ENCODE assay signal across 11 cellular contexts in genomic region chr1:181139631-181140051, GRCh38. TPM values are rescaled to one million over a fixed set of nuclear protein-coding genes. Genes with fewer than 3 reads are reported as not detected.
DNase-seq lines count a peak whose midpoint lies in the region; ATAC-seq, FAIRE-seq and TF ChIP-seq lines count a peak whose summit lies in the region.
"Had no signal": no experiment of that assay in that cellular context is flagged by ENCODE, and none has a peak within 500 bp of the region (broad histone marks: within the 10 kb centered on the region; RNA-seq: fewer than 3 reads in every experiment).

No MANE protein-coding gene starts in this region.

- H3K27ac ChIP-seq in HepG2 (ENCODE audit: extremely low read length, insufficient read depth, low read length), result no peak overlapping the region
- no peak overlapping the region for H3K27ac ChIP-seq in right lobe of liver
- peak overlapping the region; percentile 92 for H3K27ac ChIP-seq in PC-9
- peak overlapping the region; percentile 20 to 52 (median 32) for H3K27ac ChIP-seq in esophagus squamous epithelium
- no peak overlapping the region for H3K27ac ChIP-seq in substantia nigra (ENCODE audit: low read depth, low read length, poor library complexity, severe bottlenecking)
- H3K27ac ChIP-seq: pancreas had no signal

- POLR2A ChIA-PET in HepG2 (lab: Yijun Ruan, JAX), result interaction anchor here (2.0 to 2.8 kb wide), 2 partner anchors 46 to 106 kb away, joined by 4 to 10 read pairs; partner anchors contain the start of gene MR1
- POLR2A ChIA-PET in PC-9 (lab: Charles Lee; ENCODE audit: unreplicated experiment), result interaction anchor here (0.6 to 1.2 kb wide), 3 partner anchors 22 to 554 kb away, joined by 3 read pairs; no protein-coding TSS in a partner anchor

- H4K20me1 ChIP-seq in HepG2 (ENCODE audit: insufficient read depth, low read length) (no peaks in the 10 kb centered on the region), PC-9 (ENCODE audit: insufficient read depth) (no peaks in the 10 kb centered on the region)

- no peak overlapping the region for H2AFZ ChIP-seq in HepG2 (ENCODE audit: low read length)
- H2AFZ ChIP-seq in PC-9, result no peak overlapping the region

- 17% methylated on average over 5 of the region's 5 CpGs for WGBS in HepG2 (ENCODE audit: low lambda C conversion rate)
- WGBS in right lobe of liver (ENCODE audit: insufficient coverage, low coverage, low lambda C conversion rate, missing lambda C conversion rate), result 42% methylated on average over 3 of the region's 5 CpGs
- 32% methylated on average over 4 to 5 of the region's 5 CpGs for WGBS in esophagus squamous epithelium, 2 donors

- no peak for TF ChIP-seq CTCF in HepG2 (CRISPR knock-in tag; IDR thresholded peaks at IDR 0.05)
- TF ChIP-seq CTCF in right lobe of liver (IDR thresholded peaks at IDR 0.05), result no peak
- no peak for TF ChIP-seq CTCF in PC-9 (conservative IDR thresholded peaks at IDR 0.05)
- TF ChIP-seq CTCF in esophagus squamous epithelium (IDR thresholded peaks at IDR 0.05), result no peak

- peak; percentile 8; the same call in 1 of the 3 replicates for ATAC-seq in HepG2
- ATAC-seq in right lobe of liver, result no peak
- ATAC-seq: pancreas had no signal

- no peaks in the 10 kb centered on the region for H3K27me3 Mint-ChIP-seq in activated naive CD4-positive, alpha-beta T cell treated with anti-CD3 and anti-CD28 coated beads for 36 hours (ENCODE audit: low read depth)

- in situ Hi-C loops in HepG2 (cut with HindIII; ENCODE audit: extremely low pct_ligation_motif_present, low pct_unique_long_range_greater_than_20kb), result loop anchor here (5.0 to 25.0 kb wide), 4 partner anchors 52 to 627 kb away; partner anchors contain the start of genes ACBD6 and IER5

- no peak for FAIRE-seq in HepG2 (lab: Jason Lieb, UNC)
- FAIRE-seq: pancreas had no signal

- no peak overlapping the region for H3K9ac ChIP-seq in HepG2 (ENCODE audit: insufficient read depth, low read depth, low read length)

- H3K4me3 ChIP-seq in HepG2 (replicated peaks in 1 of 3; ENCODE audit: insufficient read depth in 1 of 3, low read depth in 2 of 3, low read length in 3 of 3), result no peak overlapping the region
- no peak overlapping the region for H3K4me3 ChIP-seq in right lobe of liver
- no peak overlapping the region for H3K4me3 ChIP-seq in PC-9
- H3K4me3 ChIP-seq in esophagus squamous epithelium, result no peak overlapping the region
- H3K4me3 ChIP-seq: pancreas had no signal

- peaks cover 55% of the 10 kb centered on the region for H3K4me1 Mint-ChIP-seq in activated naive CD4-positive, alpha-beta T cell treated with anti-CD3 and anti-CD28 coated beads for 36 hours (ENCODE audit: low read depth)

- TF ChIP-seq POLR2A in HepG2 (IDR thresholded peaks at IDR 0.05; ENCODE audit: insufficient read depth in 1 of 2, low read depth in 2 of 2, low read length in 2 of 2), result no peak
- TF ChIP-seq POLR2A in right lobe of liver (IDR thresholded peaks at IDR 0.05), result no peak
- TF ChIP-seq POLR2A in esophagus squamous epithelium (IDR thresholded peaks at IDR 0.05), result no peak

- no peak for TF ChIP-seq RAD21 in HepG2 (CRISPR knock-in tag; IDR thresholded peaks at IDR 0.05)

- peaks cover 48% of the 10 kb centered on the region for H3K4me1 ChIP-seq in HepG2 (ENCODE audit: insufficient read depth, low read length)
- H3K4me1 ChIP-seq in right lobe of liver, result peaks cover 0 to 11% (median under 1%) of the 10 kb centered on the region in 4 donors
- H3K4me1 ChIP-seq in PC-9 (replicated peaks; ENCODE audit: insufficient read depth), result peaks cover 82% of the 10 kb centered on the region
- peaks cover 36 to 63% (median 38%) of the 10 kb centered on the region in 3 donors for H3K4me1 ChIP-seq in esophagus squamous epithelium

- CTCF ChIA-PET in HepG2 (lab: Yijun Ruan, JAX; ENCODE audit: low intra/inter-chr PET ratio, low total read pairs) (interaction anchor here (1.3 kb wide), 1 partner anchor 102 kb away, joined by 3 read pairs; no protein-coding TSS in a partner anchor), PC-9 (lab: Charles Lee) (no interaction called here)
- CTCF ChIA-PET in activated naive CD4-positive, alpha-beta T cell treated with anti-CD3 and anti-CD28 coated beads for 36 hours (lab: Charles Lee), result interaction anchor here (0.9 to 12.8 kb wide), 7 partner anchors 25 to 258 kb away, joined by 3 to 158 read pairs (median 54); partner anchors contain the start of gene MR1

- peaks cover 51% of the 10 kb centered on the region for H3F3A ChIP-seq in PC-9 (ENCODE audit: insufficient read depth, low read depth)

- no peaks in the 10 kb centered on the region for H3K36me3 Mint-ChIP-seq in activated naive CD4-positive, alpha-beta T cell treated with anti-CD3 and anti-CD28 coated beads for 36 hours (ENCODE audit: low read depth)
- H3K36me3 Mint-ChIP-seq: CD4-positive, alpha-beta memory T cell had no signal

- H3K9me3 ChIP-seq in HepG2 (ENCODE audit: low read length) (no peaks in the 10 kb centered on the region), right lobe of liver (no peaks in the 10 kb centered on the region), PC-9 (ENCODE audit: insufficient read depth, low read depth) (no peaks in the 10 kb centered on the region), esophagus squamous epithelium (no peaks in the 10 kb centered on the region)
- H3K9me3 ChIP-seq: pancreas had no signal

- intact Hi-C loops in HepG2 (cut with micrococcal nuclease; ENCODE audit: unreplicated experiment) (loop anchor here (5.0 kb wide), 1 partner anchor 117 kb away; the partner anchor contains the start of gene STX6), right lobe of liver (cut with DNase I) (loop anchor here (5.0 to 10.0 kb wide), 2 partner anchors 52 to 55 kb away; partner anchors contain the start of gene IER5 (in 2 of the 2)), PC-9 (cut with micrococcal nuclease; ENCODE audit: unreplicated experiment) (loop anchor here (1.0 kb wide), 1 partner anchor 117 kb away; the partner anchor contains the start of gene STX6), esophagus squamous epithelium (cut with DNase I) (loop anchor here (5.0 kb wide), 2 partner anchors 52 to 102 kb away; partner anchors contain the start of gene IER5)
- intact Hi-C loops in activated naive CD4-positive, alpha-beta T cell treated with anti-CD3 and anti-CD28 coated beads for 36 hours (cut with micrococcal nuclease), result loop anchor here (1.0 to 5.0 kb wide), 4 partner anchors 40 to 1262 kb away; partner anchors contain the start of genes TOR1AIP2 and XPR1

- no peak overlapping the region for H3K4me3 Mint-ChIP-seq in activated naive CD4-positive, alpha-beta T cell treated with anti-CD3 and anti-CD28 coated beads for 36 hours

- H3K9me2 ChIP-seq in PC-9 (ENCODE audit: insufficient read depth), result no peaks in the 10 kb centered on the region

- H3K27ac Mint-ChIP-seq in activated naive CD4-positive, alpha-beta T cell treated with anti-CD3 and anti-CD28 coated beads for 36 hours, result no peak overlapping the region

- H3K27me3 ChIP-seq in HepG2 (ENCODE audit: control insufficient read depth in 1 of 2, insufficient read depth in 2 of 2, low read length in 2 of 2) (peaks cover 0 to 9% of the 10 kb centered on the region in 2 experiments; a peak in 1 of 5 replicates), right lobe of liver (no peaks in the 10 kb centered on the region), PC-9 (ENCODE audit: insufficient read depth, low read depth) (no peaks in the 10 kb centered on the region), esophagus squamous epithelium (no peaks in the 10 kb centered on the region)
- H3K27me3 ChIP-seq: pancreas had no signal

- H3K4me2 ChIP-seq in HepG2 (ENCODE audit: low read depth, low read length), result no peak overlapping the region
- peak overlapping the region; percentile 63 for H3K4me2 ChIP-seq in PC-9

- H3K79me2 ChIP-seq in HepG2 (ENCODE audit: insufficient read depth, low read length) (no peaks in the 10 kb centered on the region), PC-9 (ENCODE audit: low read depth) (0 out of 2 replicates have a peak, but pooled peaks cover 5% of the 10 kb centered on the region)

- BruUV-seq in HepG2 (replicated peaks; lab: Mats Ljungman, UMichigan) (no TSS peak), PC-9 (replicated peaks; lab: Mats Ljungman, UMichigan) (no TSS peak)

- DNase-seq in HepG2 (ENCODE audit: low spot score) (no peak), right lobe of liver (no peak), PC-9 (peak; percentile 69 to 93), esophagus squamous epithelium (lab: John Stamatoyannopoulos, UW) (no peak), substantia nigra (lab: John Stamatoyannopoulos, UW) (no peak), HuH-7.5 (ENCODE audit: low spot score) (no peak), HUDEP-2 (lab: John Stamatoyannopoulos, UW; ENCODE audit: unreplicated experiment in 76 of 76) (no peak)
- no peak for DNase-seq in activated naive CD4-positive, alpha-beta T cell treated with anti-CD3 and anti-CD28 coated beads for 36 hours
- DNase-seq: CD4-positive, alpha-beta memory T cell; pancreas had no signal

- TF ChIP-seq EP300 in HepG2 (IDR thresholded peaks at IDR 0.05; ENCODE audit: low read depth in 2 of 2, low read length in 2 of 2) (no peak), HepG2 (CRISPR knock-in tag; IDR thresholded peaks at IDR 0.05; ENCODE audit: borderline replicate concordance) (no peak)

- H3K36me3 ChIP-seq in HepG2 (replicated peaks in 1 of 2; ENCODE audit: control insufficient read depth in 1 of 2, insufficient read depth in 2 of 2, low read length in 2 of 2) (no peaks in the 10 kb centered on the region), right lobe of liver (no peaks in the 10 kb centered on the region), PC-9 (ENCODE audit: low read depth) (no peaks in the 10 kb centered on the region), esophagus squamous epithelium (no peaks in the 10 kb centered on the region)
- H3K36me3 ChIP-seq: pancreas had no signal

- no peaks in the 10 kb centered on the region for H3K9me3 Mint-ChIP-seq in activated naive CD4-positive, alpha-beta T cell treated with anti-CD3 and anti-CD28 coated beads for 36 hours
- H3K9me3 Mint-ChIP-seq: CD4-positive, alpha-beta memory T cell; T-helper 2 cell treated with Interferon-gamma antibody and Interleukin-4, amounts not matched to agents 5 μg/mL and 100 μg/mL, for 36 hours had no signal

RNA-seq across cellular contexts. Expression of gene IER5, which starts 51.1 kb away (rescaled TPM):
- total RNA-seq in HepG2 (2016; rRNA removed; fragmentation: Illumina TruSeq; extraction: Trizol), result 3.0 and 3.5 TPM in 2 replicates
- total RNA-seq in HepG2 (2016; cell fraction: cytosol; rRNA removed; fragmentation: Illumina TruSeq; extraction: Trizol; ENCODE audit: low read depth), result 0.71 and 0.81 TPM in 2 replicates
- 2.3 and 3.4 TPM in 2 replicates for total RNA-seq in HepG2 (2016; cell fraction: insoluble cytoplasmic fraction; rRNA removed; fragmentation: Illumina TruSeq; extraction: Trizol)
- total RNA-seq in HepG2 (2016; cell fraction: membrane; rRNA removed; fragmentation: Illumina TruSeq; extraction: Trizol), result 2.1 and 2.2 TPM in 2 replicates
- 3.7 and 4.2 TPM in 2 replicates for total RNA-seq in HepG2 (2016; cell fraction: nucleus; rRNA removed; fragmentation: Illumina TruSeq; extraction: Trizol)
- polyA plus RNA-seq in HepG2 (2011; rRNA removed), result 2.5 and 3.1 TPM in 2 replicates
- 2.4 and 2.6 TPM in 2 replicates for polyA plus RNA-seq in HepG2 (2011; cell fraction: cytosol; rRNA removed)
- polyA plus RNA-seq in HepG2 (2011; cell fraction: nucleus; rRNA removed), result 4.5 and 4.9 TPM in 2 replicates
- polyA plus RNA-seq in HepG2 (2012), result 1.8 and 2.7 TPM in 2 replicates
- polyA plus RNA-seq in HepG2 (2016; cell fraction: cytosol; fragmentation: Illumina TruSeq; extraction: Trizol; ENCODE audit: low read depth), result 0.26 TPM in 2 replicates
- polyA plus RNA-seq in HepG2 (2016; cell fraction: insoluble cytoplasmic fraction; fragmentation: Illumina TruSeq; extraction: Trizol; ENCODE audit: low read depth), result 1.9 TPM in 2 replicates
- 0.66 and 0.70 TPM in 2 replicates for polyA plus RNA-seq in HepG2 (2016; cell fraction: membrane; fragmentation: Illumina TruSeq; extraction: Trizol; ENCODE audit: low read depth)
- 3.4 and 3.9 TPM in 2 replicates for polyA plus RNA-seq in HepG2 (2016; cell fraction: nucleus; fragmentation: Illumina TruSeq; extraction: Trizol; ENCODE audit: insufficient read depth, low read depth)
- 4.2 and 7.4 TPM in 2 replicates for polyA minus RNA-seq in HepG2 (2011; rRNA and poly(A)+ RNA removed; ENCODE audit: low replicate concordance)
- 2.6 TPM in 2 replicates for polyA minus RNA-seq in HepG2 (2011; cell fraction: cytosol; rRNA and poly(A)+ RNA removed)
- polyA minus RNA-seq in HepG2 (2011; cell fraction: nucleus; rRNA and poly(A)+ RNA removed), result 5.2 and 7.2 TPM in 2 replicates
- 1 to 10 TPM; 2.0 to 6.2 (median 3.4) TPM for total RNA-seq in right lobe of liver
- 21.2 and 23.4 TPM in 2 replicates for total RNA-seq in PC-9 (2021)
- total RNA-seq in esophagus squamous epithelium, result 10 to 100 TPM; 21.6 to 40.6 (median 26.5) TPM
- 10 to 100 TPM; 33.5 to 34.4 TPM for total RNA-seq in activated naive CD4-positive, alpha-beta T cell treated with anti-CD3 and anti-CD28 coated beads for 36 hours

Comparison
In these comparisons a context has a peak if more than half of its experiments do, and no peak if none do; other contexts are left out.
1. DNase-seq: peak in PC-9 (2 of 2); none in HepG2 (single experiment), right lobe of liver (0 of 3), esophagus squamous epithelium (single experiment), substantia nigra (0 of 49), HuH-7.5 (single experiment), HUDEP-2 (0 of 76) and activated naive CD4-positive, alpha-beta T cell treated with anti-CD3 and anti-CD28 coated beads for 36 hours (single experiment).
2. H3K27ac ChIP-seq: peak in PC-9 (single experiment) and esophagus squamous epithelium (4 of 4); none in HepG2 (single experiment), right lobe of liver (0 of 3) and substantia nigra (single experiment).